In genomic region chr4:167883271-167883670, GRCh38 we compare ENCODE assay signal across 22 cellular contexts.
DNase-seq lines count a peak whose midpoint lies in the region; FAIRE-seq and TF ChIP-seq lines count a peak whose summit lies in the region.
"Had no signal": no experiment of that assay in that cellular context is flagged by ENCODE, and none has a peak within 500 bp of the region (broad histone marks: within the 10 kb centered on the region; RNA-seq: fewer than 3 reads in every experiment).

No MANE protein-coding gene starts in this region.

- peak overlapping the region; percentile 66 for H2AFZ ChIP-seq in mammary epithelial cell (ENCODE audit: low read depth, low read length)
- H2AFZ ChIP-seq in keratinocyte (ENCODE audit: control insufficient read depth, low read length), result peak overlapping the region; percentile 60

- intact Hi-C loops in mammary epithelial cell (cut with micrococcal nuclease), result no loop called here
- intact Hi-C loops in MCF 10A (cut with micrococcal nuclease), result no loop called here
- intact Hi-C loops in lower leg skin (cut with DNase I; ENCODE audit: low total_unique reads), result no loop called here
- intact Hi-C loops in uterus (cut with DNase I; ENCODE audit: low total_unique reads), result no loop called here

- no peaks in the 10 kb centered on the region for H3K9me1 ChIP-seq in keratinocyte (ENCODE audit: control insufficient read depth, extremely low read depth, insufficient read depth, low read length)

- H3K4me3 ChIP-seq in mammary epithelial cell (replicated peaks in 1 of 3; ENCODE audit: insufficient read depth in 1 of 3, low read depth in 2 of 3, low read length in 3 of 3) (no peak overlapping the region), keratinocyte (ENCODE audit: control insufficient read depth in 2 of 3, extremely low read depth in 1 of 3, insufficient read depth in 2 of 3, low read depth in 1 of 3, low read length in 3 of 3) (no peak overlapping the region), lower leg skin (ENCODE audit: low read depth, poor library complexity, severe bottlenecking) (no peak overlapping the region), uterus (no peak overlapping the region)

- H3K27ac ChIP-seq in mammary epithelial cell (ENCODE audit: insufficient read depth, low read depth, low read length) (no peak overlapping the region), keratinocyte (ENCODE audit: control insufficient read depth, insufficient read depth, low read length) (no peak overlapping the region), uterus (no peak overlapping the region)

- H3K27me3 ChIP-seq in mammary epithelial cell (ENCODE audit: insufficient read depth, low read length) (no peaks in the 10 kb centered on the region), keratinocyte (ENCODE audit: control insufficient read depth, extremely low read depth, insufficient read depth, low read length) (no peaks in the 10 kb centered on the region), uterus (no peaks in the 10 kb centered on the region)

- H3K27me3 Mint-ChIP-seq in MCF 10A (ENCODE audit: insufficient read depth, unreplicated experiment), result no peaks in the 10 kb centered on the region
- H3K27me3 Mint-ChIP-seq: CD4-positive, alpha-beta T cell had no signal

- H3K36me3 ChIP-seq in mammary epithelial cell (ENCODE audit: insufficient read depth, low read length) (no peaks in the 10 kb centered on the region), keratinocyte (ENCODE audit: control insufficient read depth in 2 of 2, extremely low read depth in 1 of 2, insufficient read depth in 2 of 2, low read length in 2 of 2) (no peaks in the 10 kb centered on the region), uterus (no peaks in the 10 kb centered on the region)

- no peak overlapping the region for H3K27ac Mint-ChIP-seq in MCF 10A (ENCODE audit: low read depth, unreplicated experiment)
- H3K27ac Mint-ChIP-seq: CD4-positive, alpha-beta T cell had no signal

- H3K4me2 ChIP-seq in mammary epithelial cell (ENCODE audit: insufficient read depth, low read depth, low read length), result no peak overlapping the region
- H3K4me2 ChIP-seq in keratinocyte (ENCODE audit: control insufficient read depth, extremely low read depth, insufficient read depth, low read depth, low read length), result no peak overlapping the region

- BruUV-seq in mammary epithelial cell (replicated peaks; lab: Mats Ljungman, UMichigan) (no TSS peak), MCF 10A (replicated peaks; lab: Mats Ljungman, UMichigan) (no TSS peak)

- dilution Hi-C loops in mammary epithelial cell (cut with HindIII; ENCODE audit: low sequenced_read_pairs) (no loop called here), keratinocyte (cut with MboI; ENCODE audit: extremely low pct_ligation_motif_present, low sequenced_read_pairs) (no loop called here)

- no peak for DNase-seq in mammary epithelial cell
- no peak for DNase-seq in MCF 10A (ENCODE audit: unreplicated experiment)
- DNase-seq in amniotic epithelial cell (ENCODE audit: low read depth), result peak; percentile 77
- DNase-seq in keratinocyte (ENCODE audit: low read depth, low spot score), result no peak
- DNase-seq in lower leg skin (ENCODE audit: low spot score in 2 of 2), result no peak
- DNase-seq in H54 (ENCODE audit: insufficient read length, low spot score), result no peak
- no peak for DNase-seq in uterus
- DNase-seq: Calu3; CD4-positive, alpha-beta T cell; DMS53; HCEC 1CT; Karpas-422; MM.1S; NCI-H1092; NCI-H1436 treated with DMSO at 0.1 percent for 48 hours; NCI-H2029; NCI-H2171; NCI-H446; NCI-H69; NK-92 treated with Interleukin-12 subunit alpha and Interleukin-12 subunit beta, amount 100 ng/mL, for 24 hours had no signal

- FAIRE-seq in keratinocyte (lab: Jason Lieb, UNC) (no peak), H54 (lab: Jason Lieb, UNC) (no peak)
- FAIRE-seq: A204.1, RCC 7860 had no signal

- POLR2A ChIA-PET in MCF 10A (lab: Yijun Ruan, JAX), result interaction anchor here (1.5 kb wide), 1 partner anchor 12 kb away, joined by 3 read pairs; no protein-coding TSS in a partner anchor

- H3K4me1 Mint-ChIP-seq in MCF 10A (ENCODE audit: insufficient read depth, unreplicated experiment), result no peaks in the 10 kb centered on the region

- H3K4me1 ChIP-seq in mammary epithelial cell (ENCODE audit: insufficient read depth, low read length), result peaks cover 11% of the 10 kb centered on the region
- peaks cover 6% of the 10 kb centered on the region for H3K4me1 ChIP-seq in keratinocyte (ENCODE audit: control insufficient read depth, extremely low read depth, insufficient read depth, low read length)
- H3K4me1 ChIP-seq in uterus, result no peaks in the 10 kb centered on the region

- H3K9ac ChIP-seq in mammary epithelial cell (ENCODE audit: insufficient read depth, low read length) (no peak overlapping the region), keratinocyte (ENCODE audit: control insufficient read depth, extremely low read depth, insufficient read depth, low read length) (no peak overlapping the region)

- H3K36me3 Mint-ChIP-seq in MCF 10A (ENCODE audit: insufficient read depth, unreplicated experiment), result no peaks in the 10 kb centered on the region

- no peak overlapping the region for H3K4me3 Mint-ChIP-seq in MCF 10A (ENCODE audit: unreplicated experiment)
- H3K4me3 Mint-ChIP-seq: CD4-positive, alpha-beta T cell had no signal

- no peaks in the 10 kb centered on the region for H4K20me1 ChIP-seq in mammary epithelial cell (ENCODE audit: insufficient read depth, low read length)
- H4K20me1 ChIP-seq in keratinocyte (ENCODE audit: control insufficient read depth, extremely low read depth, insufficient read depth, low read length), result no peaks in the 10 kb centered on the region

- TF ChIP-seq POLR2A in lower leg skin (IDR thresholded peaks at IDR 0.05), result no peak
- TF ChIP-seq POLR2A in H54 (IDR thresholded peaks at IDR 0.05; ENCODE audit: low read depth, low read length), result no peak
- TF ChIP-seq POLR2A in uterus (IDR thresholded peaks at IDR 0.05), result no peak

- H3K9me3 ChIP-seq in mammary epithelial cell (replicated peaks; ENCODE audit: insufficient read depth, low read length) (peaks cover 4% of the 10 kb centered on the region), keratinocyte (ENCODE audit: control insufficient read depth, low read depth, low read length) (no peaks in the 10 kb centered on the region), uterus (no peaks in the 10 kb centered on the region)

- no peaks in the 10 kb centered on the region for H3K9me3 Mint-ChIP-seq in MCF 10A (ENCODE audit: unreplicated experiment)
- H3K9me3 Mint-ChIP-seq: CD4-positive, alpha-beta T cell had no signal

- in situ Hi-C loops in mammary epithelial cell (cut with MboI; ENCODE audit: low sequenced_read_pairs in 2 of 2), result no loop called here

- H3K79me2 ChIP-seq in mammary epithelial cell (ENCODE audit: insufficient read depth, low read length) (no peaks in the 10 kb centered on the region), keratinocyte (ENCODE audit: control insufficient read depth, insufficient read depth, low read length) (no peaks in the 10 kb centered on the region)

- 12% methylated on average over 1 of the region's 1 CpG for WGBS in mammary epithelial cell (ENCODE audit: low coverage, missing lambda C conversion rate)
- 3 to 5% methylated on average over 1 of the region's 1 CpG for WGBS in lower leg skin, 2 donors

- CTCF ChIA-PET in mammary epithelial cell (lab: Charles Lee; ENCODE audit: low non-redundant PET), result no interaction called here
- CTCF ChIA-PET in MCF 10A (lab: Yijun Ruan, JAX), result no interaction called here

- no peak for TF ChIP-seq CTCF in mammary epithelial cell (conservative IDR thresholded peaks at IDR 0.05 in 1 of 2, IDR thresholded peaks at IDR 0.05 in 1 of 2; ENCODE audit: extremely low read depth in 1 of 2, insufficient read depth in 1 of 2, low read depth in 1 of 2, low read length in 2 of 2)
- TF ChIP-seq CTCF in MCF 10A (IDR thresholded peaks at IDR 0.05; ENCODE audit: unreplicated experiment), result no peak
- TF ChIP-seq CTCF in keratinocyte (optimal IDR thresholded peaks at IDR 0.05 in 1 of 3, IDR thresholded peaks at IDR 0.05 in 1 of 3, conservative IDR thresholded peaks at IDR 0.05 in 1 of 3; ENCODE audit: extremely low read depth in 1 of 3, insufficient read depth in 2 of 3, low read length in 3 of 3), result no peak
- TF ChIP-seq CTCF in lower leg skin (IDR thresholded peaks at IDR 0.05), result no peak
- TF ChIP-seq CTCF in uterus (IDR thresholded peaks at IDR 0.05), result no peak
